14 cellular contexts compared by ENCODE assay signal in the genomic region with DNA sequence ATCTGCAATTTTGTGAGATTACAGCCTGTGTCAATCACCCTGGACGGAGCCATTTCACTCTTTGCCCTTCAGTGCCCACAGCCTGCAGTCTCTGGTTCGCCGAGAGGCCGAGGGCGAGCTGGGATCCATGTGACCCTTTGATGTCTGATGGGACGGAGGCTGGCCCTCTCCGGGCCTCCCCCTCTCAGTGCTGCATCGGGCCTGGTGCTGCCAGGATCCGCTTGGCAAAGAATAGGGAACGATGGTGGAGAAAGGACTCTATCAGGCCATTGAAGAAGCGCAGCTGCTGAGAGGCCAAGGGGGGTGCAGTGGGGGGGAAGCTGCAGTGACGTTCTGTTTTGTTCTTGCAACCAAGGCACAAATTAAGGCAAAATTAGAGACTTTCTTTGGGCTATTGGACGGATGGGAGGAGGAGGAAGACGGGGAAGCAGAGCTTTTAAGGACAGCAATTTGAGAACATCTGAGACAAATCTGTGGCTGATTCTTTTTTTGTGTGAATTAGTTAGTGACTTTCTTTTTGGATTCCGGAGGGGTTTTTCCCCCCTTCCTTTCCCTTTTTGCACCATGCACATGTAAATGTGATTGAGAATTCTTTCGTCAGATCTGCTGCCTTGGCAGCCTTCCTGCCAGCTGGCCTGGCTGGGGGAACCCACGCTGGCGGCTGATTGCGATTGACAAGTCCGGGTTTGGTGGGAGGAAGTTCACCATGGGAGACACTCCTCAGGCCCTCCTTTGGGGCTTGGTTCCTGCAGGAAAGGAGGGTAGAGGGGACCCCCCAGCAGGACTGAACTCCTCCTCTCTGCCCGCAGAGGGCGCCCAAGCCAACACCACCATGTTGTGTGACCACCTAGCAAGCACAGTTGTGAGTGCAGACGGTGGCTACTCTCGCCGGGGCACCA.
A peak's percentile ranks its signal among the peaks of the same experiment; 100 is the strongest.
DNase-seq lines count a peak whose midpoint lies in the region; ATAC-seq and TF ChIP-seq lines count a peak whose summit lies in the region.
"Had no signal": no experiment of that assay in that cellular context is flagged by ENCODE, and none has a peak within 500 bp of the region (broad histone marks: within the 10 kb centered on the region; RNA-seq: fewer than 3 reads in every experiment).

No MANE protein-coding gene starts in this region.

- ATAC-seq in GM19455 (IDR thresholded peaks at IDR 0.05; ENCODE audit: unreplicated experiment): no peak

- no peaks in the 10 kb centered on the region for H3K27me3 Mint-ChIP-seq in neural crest cell (ENCODE audit: low read depth)
- peaks cover 3% of the 10 kb centered on the region for H3K27me3 Mint-ChIP-seq in activated CD4-positive, alpha-beta memory T cell treated with anti-CD3 and anti-CD28 coated beads for 36 hours

- peaks cover 41% of the 10 kb centered on the region for H3K4me1 Mint-ChIP-seq in neural crest cell
- no peaks in the 10 kb centered on the region for H3K4me1 Mint-ChIP-seq in activated CD4-positive, alpha-beta memory T cell treated with anti-CD3 and anti-CD28 coated beads for 36 hours (ENCODE audit: low read depth)

- H3K4me3 Mint-ChIP-seq in neural crest cell: no peak overlapping the region
- H3K4me3 Mint-ChIP-seq in activated CD4-positive, alpha-beta memory T cell treated with anti-CD3 and anti-CD28 coated beads for 36 hours: no peak overlapping the region

- no peaks in the 10 kb centered on the region for H3K27me3 ChIP-seq in HUES48 (ENCODE audit: control insufficient read depth, insufficient read depth, low read length)

- peak; percentile 54 for TF ChIP-seq CTCF in neural crest cell (conservative IDR thresholded peaks at IDR 0.05)

- H3K4me1 ChIP-seq in HUES48 (ENCODE audit: control insufficient read depth, insufficient read depth, low read length): peaks cover 13% of the 10 kb centered on the region
- H3K4me1 ChIP-seq: HAP-1 had no signal

- CTCF ChIA-PET in activated CD4-positive, alpha-beta memory T cell treated with anti-CD3 and anti-CD28 coated beads for 36 hours (lab: Charles Lee): no interaction called here

- H3K36me3 Mint-ChIP-seq in neural crest cell (ENCODE audit: low read depth): no peaks in the 10 kb centered on the region
- H3K36me3 Mint-ChIP-seq in activated CD4-positive, alpha-beta memory T cell treated with anti-CD3 and anti-CD28 coated beads for 36 hours: no peaks in the 10 kb centered on the region

- H3K27ac ChIP-seq in HUES48 (ENCODE audit: low read depth, low read length): peak overlapping the region; percentile 33
- H3K27ac ChIP-seq: HL-60 had no signal

- no peak overlapping the region for H3K4me3 ChIP-seq in HUES48 (ENCODE audit: low read depth, low read length)
- H3K4me3 ChIP-seq: HAP-1, lung had no signal

- DNase-seq in ELF-1 (ENCODE audit: low read depth, low spot score) (peak; percentile 73), cerebellar cortex (ENCODE audit: low spot score) (peak; percentile 57), neural crest cell (ENCODE audit: low read depth, low spot score) (peak; percentile 35), NCI-H128 (lab: John Stamatoyannopoulos, UW; ENCODE audit: unreplicated experiment) (no peak), NCI-H524 treated with DMSO at 0.1 percent for 48 hours (lab: John Stamatoyannopoulos, UW) (no peak)
- DNase-seq in activated CD4-positive, alpha-beta memory T cell treated with anti-CD3 and anti-CD28 coated beads for 36 hours: no peak
- DNase-seq: activated effector memory CD4-positive, alpha-beta T cell treated with anti-CD3 and anti-CD28 coated beads, Interleukin-2, amount 50 U/mL, for 16 hours; stimulated activated CD4-positive, alpha-beta T cell treated with anti-CD3 and anti-CD28 coated beads, Interleukin-15, amount 100 ng/mL, for 24 hours; T-helper 9 cell had no signal

- H3K27ac Mint-ChIP-seq in neural crest cell (ENCODE audit: unreplicated experiment): no peak overlapping the region
- H3K27ac Mint-ChIP-seq in activated CD4-positive, alpha-beta memory T cell treated with anti-CD3 and anti-CD28 coated beads for 36 hours: no peak overlapping the region

- no peak overlapping the region for H3K9ac ChIP-seq in HUES48 (ENCODE audit: low read depth, low read length)

- POLR2A ChIA-PET in activated CD4-positive, alpha-beta memory T cell treated with anti-CD3 and anti-CD28 coated beads for 36 hours (lab: Charles Lee): interaction anchor here (0.5 kb wide), 1 partner anchor 663 kb away, joined by 3 read pairs; no protein-coding TSS in a partner anchor

- intact Hi-C loops in activated CD4-positive, alpha-beta memory T cell treated with anti-CD3 and anti-CD28 coated beads for 36 hours (cut with micrococcal nuclease): no loop called here

- no peaks in the 10 kb centered on the region for H3K36me3 ChIP-seq in HUES48 (ENCODE audit: control insufficient read depth, insufficient read depth, low read length)
- H3K36me3 ChIP-seq: HAP-1 had no signal

- H3K9me3 Mint-ChIP-seq in neural crest cell: peaks cover 2% of the 10 kb centered on the region
- peaks cover 15% of the 10 kb centered on the region for H3K9me3 Mint-ChIP-seq in activated CD4-positive, alpha-beta memory T cell treated with anti-CD3 and anti-CD28 coated beads for 36 hours

- no peaks in the 10 kb centered on the region for H3K9me3 ChIP-seq in HUES48 (ENCODE audit: control insufficient read depth, insufficient read depth, low read length)
- H3K9me3 ChIP-seq: HAP-1 had no signal

Comparison
In these comparisons a context has a peak if more than half of its experiments do, and no peak if none do; other contexts are left out.
1. DNase-seq: peak in ELF-1 (single experiment), cerebellar cortex (single experiment) and neural crest cell (single experiment); none in activated CD4-positive, alpha-beta memory T cell treated with anti-CD3 and anti-CD28 coated beads for 36 hours (single experiment), NCI-H128 (single experiment) and NCI-H524 treated with DMSO at 0.1 percent for 48 hours (single experiment).